ENCODE assay signal across 1 cellular context in genomic region chr10:11276475-11276990, GRCh38.
TF ChIP-seq lines count a peak whose summit lies in the region.

No MANE protein-coding gene starts in this region.

TF ChIP-seq in GM12878, 131 proteins besides CTCF, POLR2A, EP300 and RAD21 (continued from another document):
- no peak for TF ChIP-seq E2F8 (IDR thresholded peaks at IDR 0.05; ENCODE audit: low read depth, partially characterized antibody)
